Comparison of ENCODE assay signal across 8 cellular contexts in the genomic region with DNA sequence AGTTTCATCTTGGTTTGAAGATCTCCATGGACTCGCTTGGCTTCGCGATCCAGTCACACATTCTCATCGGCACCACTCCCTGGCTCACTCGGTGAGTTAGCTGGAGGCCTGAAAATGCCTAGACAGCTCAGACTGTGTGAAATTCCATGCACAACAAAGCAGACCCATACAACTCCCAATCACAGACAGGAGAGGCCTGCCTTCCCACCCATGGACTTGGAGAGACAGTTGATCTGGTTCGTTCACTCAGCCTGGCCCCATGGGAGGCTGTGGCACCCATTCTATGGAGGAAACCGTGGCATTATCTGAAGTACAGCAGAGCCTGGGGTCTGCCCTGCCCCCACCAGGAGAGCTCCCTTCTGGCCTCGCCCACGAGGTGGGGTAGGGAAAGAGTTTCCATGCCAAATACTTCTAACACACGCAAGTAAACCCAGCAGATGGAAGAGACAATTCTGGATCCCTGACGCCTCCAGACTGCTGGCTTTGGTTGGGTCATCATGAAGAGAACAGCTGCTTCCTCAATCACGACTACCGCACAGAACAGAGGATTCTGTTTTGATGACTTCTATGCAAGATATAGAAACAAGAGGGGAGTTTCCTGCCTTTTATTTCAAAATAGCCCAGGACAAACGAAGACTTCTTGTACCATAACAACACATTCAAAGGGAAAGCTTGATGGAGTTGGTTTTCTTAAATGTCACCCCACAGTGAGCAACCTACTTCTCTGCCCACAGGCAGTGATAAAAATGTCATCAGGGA. TPM values are rescaled to one million over a fixed set of nuclear protein-coding genes. Genes with fewer than 3 reads are reported as not detected.
DNase-seq lines count a peak whose midpoint lies in the region; ATAC-seq and TF ChIP-seq lines count a peak whose summit lies in the region.

No MANE protein-coding gene starts in this region.

- H3K27ac ChIP-seq in Panc1 (ENCODE audit: low read length) (peak overlapping the region; percentile 25; the same call in 1 of the 2 replicates), esophagus muscularis mucosa (replicated peaks in 1 of 4) (peak overlapping the region; percentile 38 to 67 (median 54))

- POLR2A ChIA-PET in Panc1 (lab: Charles Lee) = no interaction called here

- TF ChIP-seq CTCF in Panc1 (IDR thresholded peaks at IDR 0.05) = no peak
- TF ChIP-seq CTCF in esophagus muscularis mucosa (IDR thresholded peaks at IDR 0.05) = no peak
- no peak for TF ChIP-seq CTCF in glutamatergic neuron (IDR thresholded peaks at IDR 0.05; ENCODE audit: partially characterized antibody, unreplicated experiment)

- TF ChIP-seq POLR2A in esophagus muscularis mucosa (IDR thresholded peaks at IDR 0.05; ENCODE audit: low read depth) = no peak

- no TSS peak for BruUV-seq in Panc1 (replicated peaks; lab: Mats Ljungman, UMichigan)

- H3K36me3 Mint-ChIP-seq in glutamatergic neuron (ENCODE audit: unreplicated experiment) = no peaks in the 10 kb centered on the region

- peak; percentile 1 for TF ChIP-seq EP300 in esophagus muscularis mucosa (IDR thresholded peaks at IDR 0.05)

- H3K4me1 ChIP-seq in Panc1 (ENCODE audit: control insufficient read depth, insufficient read depth, low read length) (peaks cover 21% of the 10 kb centered on the region), esophagus muscularis mucosa (peaks cover 87 to 98% (median 91%) of the 10 kb centered on the region in 4 donors)

- H3K9me3 ChIP-seq in Panc1 (ENCODE audit: control insufficient read depth, insufficient read depth, low read depth, low read length) (no peaks in the 10 kb centered on the region), esophagus muscularis mucosa (no peaks in the 10 kb centered on the region)

- DNase-seq in GF-D8 (lab: John Stamatoyannopoulos, UW) = peak; percentile 32
- DNase-seq in Panc1 (ENCODE audit: low read depth, low spot score) = no peak
- no peak for DNase-seq in esophagus muscularis mucosa (ENCODE audit: extremely low spot score)
- peak; percentile 47 for DNase-seq in posterior vena cava (ENCODE audit: low spot score)
- DNase-seq in glutamatergic neuron = no peak

- in situ Hi-C loops in Panc1 (cut with HindIII; ENCODE audit: low pct_unique_long_range_greater_than_20kb, low sequenced_read_pairs) = no loop called here

- peaks cover 20% of the 10 kb centered on the region for H3K4me1 Mint-ChIP-seq in glutamatergic neuron (ENCODE audit: low read depth, unreplicated experiment)

- no peaks in the 10 kb centered on the region for H3K36me3 ChIP-seq in Panc1 (ENCODE audit: control insufficient read depth, insufficient read depth, low read length)
- H3K36me3 ChIP-seq in esophagus muscularis mucosa = no peaks in the 10 kb centered on the region

- intact Hi-C loops in Panc1 (cut with micrococcal nuclease; ENCODE audit: unreplicated experiment) = no loop called here
- intact Hi-C loops in esophagus muscularis mucosa (cut with DNase I) = loop anchor here (5.0 kb wide), 1 partner anchor 81 kb away; no protein-coding TSS in a partner anchor
- intact Hi-C loops in posterior vena cava (cut with DNase I) = no loop called here

- H3K27me3 ChIP-seq in Panc1 (ENCODE audit: control insufficient read depth, insufficient read depth, low read length) (no peaks in the 10 kb centered on the region), esophagus muscularis mucosa (no peaks in the 10 kb centered on the region)

- WGBS in esophagus muscularis mucosa = 54% methylated on average over 14 of the region's 14 CpGs

- ATAC-seq in Panc1 (no peak), GM19455 (IDR thresholded peaks at IDR 0.05; ENCODE audit: unreplicated experiment) (no peak), HG03378 (IDR thresholded peaks at IDR 0.05; ENCODE audit: unreplicated experiment) (no peak), HG03521 (IDR thresholded peaks at IDR 0.05; ENCODE audit: unreplicated experiment) (no peak)

- peaks cover 3% of the 10 kb centered on the region for H3K9me3 Mint-ChIP-seq in glutamatergic neuron (ENCODE audit: unreplicated experiment)

- H3K4me3 ChIP-seq in Panc1 (ENCODE audit: low read depth in 2 of 2, low read length in 2 of 2) = no peak overlapping the region
- H3K4me3 ChIP-seq in esophagus muscularis mucosa = no peak overlapping the region

- CTCF ChIA-PET in Panc1 (lab: Charles Lee) = no interaction called here

- no peaks in the 10 kb centered on the region for H3K27me3 Mint-ChIP-seq in glutamatergic neuron (ENCODE audit: unreplicated experiment)

- H3K27ac Mint-ChIP-seq in glutamatergic neuron (ENCODE audit: unreplicated experiment) = no peak overlapping the region

- H3K4me3 Mint-ChIP-seq in glutamatergic neuron (ENCODE audit: unreplicated experiment) = no peak overlapping the region

RNA-seq across cellular contexts. Expression of a gene that starts 15.9 kb away (rescaled TPM):
- total RNA-seq in Panc1 (2021; ENCODE audit: unreplicated experiment) (42.5 TPM), esophagus muscularis mucosa (10 to 100 TPM; 25.2 to 43.3 (median 34.7) TPM), posterior vena cava (10 to 100 TPM; 15.6 to 21.4 TPM), glutamatergic neuron (ENCODE audit: unreplicated experiment) (30.5 TPM)
- 31.8 TPM for polyA plus RNA-seq in Panc1 (2012; ENCODE audit: insufficient read length)

Comparison
In these comparisons a context has a peak if more than half of its experiments do, and no peak if none do; other contexts are left out.
1. DNase-seq: peak in GF-D8 (single experiment) and posterior vena cava (single experiment); none in Panc1 (single experiment), esophagus muscularis mucosa (single experiment) and glutamatergic neuron (single experiment).